Comparison of ENCODE assay signal across 1 cellular context in genomic region chr10:113853577-113854018, GRCh38.
TF ChIP-seq lines count a peak whose summit lies in the region.

No MANE protein-coding gene starts in this region.

TF ChIP-seq in GM12878, 131 proteins besides CTCF, POLR2A, EP300 and RAD21 (continued from another document):
- TF ChIP-seq ZNF687 (IDR thresholded peaks at IDR 0.05) (no peak; the same call in 1 of the 2 replicates), RUNX3 (IDR thresholded peaks at IDR 0.05; ENCODE audit: low read length) (no peak), NFYA (IDR thresholded peaks at IDR 0.05; ENCODE audit: borderline replicate concordance, low read depth, low read length) (no peak), NR2C2 (IDR thresholded peaks at IDR 0.05; ENCODE audit: borderline replicate concordance, control insufficient read depth, insufficient read length, low read depth) (no peak), KAT2A (conservative IDR thresholded peaks at IDR 0.05; ENCODE audit: control insufficient read depth, low read depth, low read length) (no peak), HSF1 (IDR thresholded peaks at IDR 0.05; ENCODE audit: low read depth, low read length) (no peak), CBX5 (IDR thresholded peaks at IDR 0.05; ENCODE audit: low read depth) (no peak), CHD1 (IDR thresholded peaks at IDR 0.05; ENCODE audit: low read depth, low read length) (no peak)
